ENCODE assay signal across 9 cellular contexts in genomic region chr19:6963937-6964336, GRCh38. TPM values are rescaled to one million over a fixed set of nuclear protein-coding genes. Genes with fewer than 3 reads are reported as not detected.
DNase-seq lines count a peak whose midpoint lies in the region; ATAC-seq and TF ChIP-seq lines count a peak whose summit lies in the region.
"Had no signal": no experiment of that assay in that cellular context is flagged by ENCODE, and none has a peak within 500 bp of the region (broad histone marks: within the 10 kb centered on the region; RNA-seq: fewer than 3 reads in every experiment).

No MANE protein-coding gene starts in this region.

- no peaks in the 10 kb centered on the region for H3F3A ChIP-seq in SU-DHL-6 (ENCODE audit: insufficient read depth)

- in situ Hi-C loops in GM13977 (cut with MboI; ENCODE audit: low pct_unique_long_range_greater_than_20kb, low sequenced_read_pairs, unreplicated experiment): no loop called here

- H4K20me1 ChIP-seq in SU-DHL-6 (ENCODE audit: low read depth, low read length): no peaks in the 10 kb centered on the region

- TF ChIP-seq CTCF in GM13977 (IDR thresholded peaks at IDR 0.05; ENCODE audit: extremely low read depth, insufficient read depth, missing control alignments) (peak; percentile 47), SU-DHL-6 (IDR thresholded peaks at IDR 0.05; ENCODE audit: insufficient read depth, low read length, poor library complexity, severe bottlenecking) (peak; percentile 38), cardiac fibroblast (IDR thresholded peaks at IDR 0.05; ENCODE audit: low read depth, low read length) (peak; percentile 40)

- no peaks in the 10 kb centered on the region for H3K9me3 ChIP-seq in SU-DHL-6 (ENCODE audit: insufficient read depth, low read length)

- no peak for DNase-seq in GM13977 (ENCODE audit: low spot score)
- DNase-seq in cardiac fibroblast (ENCODE audit: low read depth in 2 of 2): no peak
- peak; percentile 49 to 50 for DNase-seq in stimulated activated CD4-positive, alpha-beta T cell treated with anti-CD3 and anti-CD28 coated beads, Interleukin-2, amount 100 ng/mL, for 48 hours
- DNase-seq in cerebellum (ENCODE audit: low spot score): no peak
- no peak for DNase-seq in SHP77 (lab: John Stamatoyannopoulos, UW)
- DNase-seq: NCI-H524 treated with DMSO at 0.1 percent for 48 hours had no signal

- H3K4me2 ChIP-seq in SU-DHL-6 (ENCODE audit: low read depth, low read length, poor library complexity, severe bottlenecking): no peak overlapping the region

- no peaks in the 10 kb centered on the region for H3K27me3 ChIP-seq in SU-DHL-6 (ENCODE audit: low read length)

- H3K79me2 ChIP-seq in SU-DHL-6 (ENCODE audit: insufficient read depth, low read length): no peaks in the 10 kb centered on the region

- ATAC-seq in GM21515 (IDR thresholded peaks at IDR 0.05; ENCODE audit: unreplicated experiment): no peak
- ATAC-seq in HG03442 (IDR thresholded peaks at IDR 0.05; ENCODE audit: unreplicated experiment): no peak

- H3K4me3 ChIP-seq in SU-DHL-6 (ENCODE audit: insufficient read depth, low read length, poor library complexity, severe bottlenecking) (no peak overlapping the region), cardiac fibroblast (replicated peaks in 1 of 2; ENCODE audit: low read depth in 2 of 2, low read length in 2 of 2) (no peak overlapping the region)

- H3K27ac ChIP-seq in SU-DHL-6 (ENCODE audit: low read depth, low read length): no peak overlapping the region

- H3K36me3 ChIP-seq in SU-DHL-6 (ENCODE audit: low read length): no peaks in the 10 kb centered on the region

- H3K9ac ChIP-seq in SU-DHL-6 (ENCODE audit: low read length): no peak overlapping the region

- H3K9me2 ChIP-seq in SU-DHL-6 (replicated peaks; ENCODE audit: insufficient read depth, low read length): no peaks in the 10 kb centered on the region

- no peak overlapping the region for H2AFZ ChIP-seq in SU-DHL-6 (ENCODE audit: low read depth, low read length, severe bottlenecking)

RNA-seq across cellular contexts. Expression of gene MBD3L2B, which starts 57.3 kb away (rescaled TPM):
- not detected for total RNA-seq in cerebellum

Comparison
In these comparisons a context has a peak if more than half of its experiments do, and no peak if none do; other contexts are left out.
1. DNase-seq: peak in stimulated activated CD4-positive, alpha-beta T cell treated with anti-CD3 and anti-CD28 coated beads, Interleukin-2, amount 100 ng/mL, for 48 hours (2 of 2); none in GM13977 (single experiment), cardiac fibroblast (0 of 2), cerebellum (single experiment) and SHP77 (0 of 2).
2. Peak in every context shown above with its lines, with median percentiles within 50 percentile points of each other: CTCF ChIP-seq.